In the genomic region with DNA sequence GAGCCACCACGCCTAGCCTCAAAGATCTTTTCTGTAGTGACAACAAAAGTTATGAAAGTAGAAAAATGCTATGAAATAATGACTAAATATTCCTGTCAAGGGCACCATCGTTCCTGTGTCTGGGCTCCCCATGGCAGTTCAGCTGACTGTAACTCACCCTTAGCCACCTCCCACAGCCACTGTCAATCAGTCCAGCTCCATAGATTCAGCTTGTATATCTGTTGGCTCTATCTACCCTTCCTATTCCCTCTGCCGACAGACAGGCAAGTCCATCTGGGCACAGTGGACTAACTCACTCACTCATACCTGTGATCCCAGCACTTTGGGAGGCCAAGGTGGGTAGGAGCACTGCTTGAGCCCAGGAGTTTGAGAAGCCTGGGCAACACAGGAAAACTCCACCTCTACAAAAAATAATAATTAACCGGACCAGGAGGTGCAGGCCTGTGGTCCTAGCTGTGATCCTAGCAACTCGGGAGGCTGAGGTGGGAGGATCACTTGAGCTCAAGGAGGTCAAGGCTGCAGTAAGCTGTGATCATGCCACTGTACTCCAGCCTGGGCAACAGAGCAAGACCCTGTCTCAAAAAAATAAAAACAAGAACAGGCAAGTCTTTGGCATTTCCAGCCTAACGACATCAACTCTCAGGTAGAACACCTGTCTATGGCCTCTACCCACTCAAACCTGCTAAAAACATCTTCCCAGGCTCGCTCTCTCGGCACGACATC, we compare ENCODE assay signal across 19 cellular contexts. TPM values are rescaled to one million over a fixed set of nuclear protein-coding genes. Genes with fewer than 3 reads are reported as not detected.
DNase-seq lines count a peak whose midpoint lies in the region; ATAC-seq, FAIRE-seq and TF ChIP-seq lines count a peak whose summit lies in the region.
"Had no signal": no experiment of that assay in that cellular context is flagged by ENCODE, and none has a peak within 500 bp of the region (broad histone marks: within the 10 kb centered on the region; RNA-seq: fewer than 3 reads in every experiment).

No MANE protein-coding gene starts in this region.

- H2BK120ac ChIP-seq in trophoblast cell (ENCODE audit: insufficient read depth, low read length, poor library complexity), result no peak overlapping the region

- H3K27ac ChIP-seq in HepG2 (ENCODE audit: extremely low read length, insufficient read depth, low read length) (no peak overlapping the region), right lobe of liver (no peak overlapping the region), trophoblast cell (ENCODE audit: low read depth, low read length) (no peak overlapping the region), upper lobe of right lung (no peak overlapping the region)
- H3K27ac ChIP-seq: PC-9, SJSA1 had no signal

- H3K27me3 Mint-ChIP-seq in glutamatergic neuron (ENCODE audit: unreplicated experiment) (peaks cover 6% of the 10 kb centered on the region), T-helper 17 cell (no peaks in the 10 kb centered on the region)

- no peak overlapping the region for H4K8ac ChIP-seq in trophoblast cell (ENCODE audit: low read depth, low read length)

- H3K18ac ChIP-seq in trophoblast cell (ENCODE audit: low read length), result no peak overlapping the region

- H3K4me1 ChIP-seq in HepG2 (ENCODE audit: insufficient read depth, low read length) (peaks cover 52% of the 10 kb centered on the region), right lobe of liver (peaks cover 0 to 11% (median 4%) of the 10 kb centered on the region in 4 donors), trophoblast cell (ENCODE audit: control insufficient read depth in 1 of 2, insufficient read depth in 2 of 2, low read length in 2 of 2) (peaks cover 0 to 6% of the 10 kb centered on the region in 2 experiments), upper lobe of right lung (peaks cover 29% of the 10 kb centered on the region)

- FAIRE-seq in HepG2 (lab: Jason Lieb, UNC), result no peak
- FAIRE-seq: GM18507, H54 had no signal

- no peak overlapping the region for H3K14ac ChIP-seq in trophoblast cell (ENCODE audit: low read length)

- intact Hi-C loops in HepG2 (cut with micrococcal nuclease; ENCODE audit: unreplicated experiment), result no loop called here
- intact Hi-C loops in right lobe of liver (cut with DNase I), result loop anchor here in 1 of 2 donors (10.0 kb wide), 1 partner anchor 54 kb away; no protein-coding TSS in a partner anchor
- intact Hi-C loops in upper lobe of right lung (cut with DNase I), result no loop called here

- H2AK5ac ChIP-seq in trophoblast cell (ENCODE audit: low read length), result no peak overlapping the region

- TF ChIP-seq RAD21 in HepG2 (CRISPR knock-in tag; IDR thresholded peaks at IDR 0.05), result no peak

- H2BK12ac ChIP-seq in trophoblast cell (ENCODE audit: low read length), result no peak overlapping the region

- peaks cover 45% of the 10 kb centered on the region for H3K4me1 Mint-ChIP-seq in glutamatergic neuron (ENCODE audit: low read depth, unreplicated experiment)
- H3K4me1 Mint-ChIP-seq in T-helper 17 cell, result peaks cover 45% of the 10 kb centered on the region

- POLR2A ChIA-PET in HepG2 (lab: Yijun Ruan, JAX), result no interaction called here

- H2BK5ac ChIP-seq in trophoblast cell (ENCODE audit: low read depth, low read length, poor library complexity), result no peak overlapping the region

- H3K4me3 ChIP-seq in HepG2 (replicated peaks in 1 of 3; ENCODE audit: insufficient read depth in 1 of 3, low read depth in 2 of 3, low read length in 3 of 3) (no peak overlapping the region), right lobe of liver (no peak overlapping the region), trophoblast cell (ENCODE audit: low read depth, low read length) (no peak overlapping the region), upper lobe of right lung (no peak overlapping the region)
- H3K4me3 ChIP-seq: MG63, PC-9, SJSA1 had no signal

- H3K9me3 ChIP-seq in HepG2 (ENCODE audit: low read length), result no peaks in the 10 kb centered on the region
- no peaks in the 10 kb centered on the region for H3K9me3 ChIP-seq in right lobe of liver
- peaks cover 3% of the 10 kb centered on the region for H3K9me3 ChIP-seq in trophoblast cell (ENCODE audit: insufficient read depth, low read depth, low read length)
- H3K9me3 ChIP-seq in upper lobe of right lung, result no peaks in the 10 kb centered on the region
- H3K9me3 ChIP-seq in T-helper 17 cell (ENCODE audit: control insufficient read depth, low read length, poor library complexity, severe bottlenecking), result no peaks in the 10 kb centered on the region
- H3K9me3 ChIP-seq: SJSA1 had no signal

- peak overlapping the region; percentile 3 for H3K4ac ChIP-seq in trophoblast cell (ENCODE audit: low read depth, low read length)

- TF ChIP-seq CTCF in HepG2 (CRISPR knock-in tag; IDR thresholded peaks at IDR 0.05) (no peak), right lobe of liver (IDR thresholded peaks at IDR 0.05) (no peak), glutamatergic neuron (IDR thresholded peaks at IDR 0.05; ENCODE audit: partially characterized antibody, unreplicated experiment) (no peak), upper lobe of right lung (IDR thresholded peaks at IDR 0.05) (no peak)

- H4K91ac ChIP-seq in trophoblast cell (ENCODE audit: low read depth, low read length), result no peak overlapping the region

- no peak overlapping the region for H3K9ac ChIP-seq in HepG2 (ENCODE audit: insufficient read depth, low read depth, low read length)
- no peak overlapping the region for H3K9ac ChIP-seq in trophoblast cell (ENCODE audit: low read length)

- peaks cover 15% of the 10 kb centered on the region for H3K9me3 Mint-ChIP-seq in glutamatergic neuron (ENCODE audit: unreplicated experiment)

- H3K4me3 Mint-ChIP-seq in glutamatergic neuron (ENCODE audit: unreplicated experiment), result peak overlapping the region; percentile 8
- no peak overlapping the region for H3K4me3 Mint-ChIP-seq in T-helper 17 cell

- in situ Hi-C loops in HepG2 (cut with HindIII; ENCODE audit: extremely low pct_ligation_motif_present, low pct_unique_long_range_greater_than_20kb), result no loop called here

- ATAC-seq in HepG2, result peak; percentile 51
- ATAC-seq in right lobe of liver, result no peak
- ATAC-seq in upper lobe of right lung, result no peak
- ATAC-seq in T-helper 17 cell, result no peak

- peak overlapping the region; percentile 45 for H3K27ac Mint-ChIP-seq in glutamatergic neuron (ENCODE audit: unreplicated experiment)
- H3K27ac Mint-ChIP-seq in T-helper 17 cell, result no peak overlapping the region

- no peak overlapping the region for H3K23ac ChIP-seq in trophoblast cell (ENCODE audit: low read length)

- TF ChIP-seq EP300 in HepG2 (IDR thresholded peaks at IDR 0.05; ENCODE audit: low read depth in 2 of 2, low read length in 2 of 2) (no peak), HepG2 (CRISPR knock-in tag; IDR thresholded peaks at IDR 0.05; ENCODE audit: borderline replicate concordance) (no peak)

- H3K36me3 ChIP-seq in HepG2 (replicated peaks in 1 of 2; ENCODE audit: control insufficient read depth in 1 of 2, insufficient read depth in 2 of 2, low read length in 2 of 2) (no peaks in the 10 kb centered on the region; a peak in 1 of 5 replicates), right lobe of liver (no peaks in the 10 kb centered on the region), trophoblast cell (ENCODE audit: control insufficient read depth in 1 of 2, insufficient read depth in 2 of 2, low read length in 2 of 2) (peaks cover 0 to 6% of the 10 kb centered on the region in 2 experiments), upper lobe of right lung (no peaks in the 10 kb centered on the region)

- peaks cover 8% of the 10 kb centered on the region for H3K36me3 Mint-ChIP-seq in glutamatergic neuron (ENCODE audit: unreplicated experiment)
- no peaks in the 10 kb centered on the region for H3K36me3 Mint-ChIP-seq in T-helper 17 cell (ENCODE audit: low read depth)

- H3K79me2 ChIP-seq in HepG2 (ENCODE audit: insufficient read depth, low read length) (peaks cover 93% of the 10 kb centered on the region), trophoblast cell (ENCODE audit: control insufficient read depth, insufficient read depth, low read length, poor library complexity) (peaks cover 21% of the 10 kb centered on the region)

- CTCF ChIA-PET in HepG2 (lab: Yijun Ruan, JAX; ENCODE audit: low intra/inter-chr PET ratio, low total read pairs), result no interaction called here

- BruUV-seq in HepG2 (replicated peaks; lab: Mats Ljungman, UMichigan), result no TSS peak

- H3K4me2 ChIP-seq in HepG2 (ENCODE audit: low read depth, low read length) (no peak overlapping the region), trophoblast cell (ENCODE audit: low read length) (no peak overlapping the region)
- H3K4me2 ChIP-seq: PC-9 had no signal

- peaks cover 27% of the 10 kb centered on the region for H4K20me1 ChIP-seq in HepG2 (ENCODE audit: insufficient read depth, low read length)

- no peak overlapping the region for H4K12ac ChIP-seq in trophoblast cell (ENCODE audit: low read depth, low read length)

- DNase-seq in HepG2 (ENCODE audit: low spot score) (no peak), right lobe of liver (no peak), glutamatergic neuron (no peak), trophoblast cell (no peak), upper lobe of right lung (peak; percentile 20), H4 (ENCODE audit: low spot score) (no peak), NCI-H2029 (lab: John Stamatoyannopoulos, UW) (no peak), T-helper 17 cell (no peak)
- DNase-seq: KBM-7; MG63; NCI-H2029 treated with DMSO at 0.1 percent for 48 hours; NCI-H446 treated with DMSO at 0.1 percent for 48 hours; NCI-H526; NK-92 treated with Interleukin-12 subunit alpha and Interleukin-12 subunit beta, amount 100 ng/mL, for 24 hours; PC-9; Right ventricle myocardium superior had no signal

- H2AFZ ChIP-seq in HepG2 (ENCODE audit: low read length) (no peak overlapping the region), trophoblast cell (ENCODE audit: insufficient read depth, low read length, poor library complexity) (no peak overlapping the region)
- H2AFZ ChIP-seq: PC-9 had no signal

- H3K79me1 ChIP-seq in trophoblast cell (ENCODE audit: low read length), result no peaks in the 10 kb centered on the region

- TF ChIP-seq POLR2A in HepG2 (IDR thresholded peaks at IDR 0.05; ENCODE audit: insufficient read depth in 1 of 2, low read depth in 2 of 2, low read length in 2 of 2) (no peak), right lobe of liver (IDR thresholded peaks at IDR 0.05) (no peak)

- WGBS in HepG2 (ENCODE audit: low lambda C conversion rate), result 87% methylated on average over 9 of the region's 9 CpGs
- WGBS in right lobe of liver (ENCODE audit: insufficient coverage, low coverage, low lambda C conversion rate, missing lambda C conversion rate), result 97% methylated on average over 9 of the region's 9 CpGs
- no CpG with 5 or more reads among the region's 9 CpGs for WGBS in trophoblast cell (ENCODE audit: extremely low coverage, insufficient coverage, insufficient read length)

- H3K27me3 ChIP-seq in HepG2 (ENCODE audit: control insufficient read depth in 1 of 2, insufficient read depth in 2 of 2, low read length in 2 of 2) (no peaks in the 10 kb centered on the region), right lobe of liver (no peaks in the 10 kb centered on the region), trophoblast cell (ENCODE audit: insufficient read depth, low read length) (no peaks in the 10 kb centered on the region), upper lobe of right lung (no peaks in the 10 kb centered on the region)
- H3K27me3 ChIP-seq: MG63, SJSA1 had no signal

RNA-seq across cellular contexts. Expression of a gene that starts 6.1 kb away (rescaled TPM):
- total RNA-seq in HepG2 (2016; rRNA removed; fragmentation: Illumina TruSeq; extraction: Trizol) (10.2 and 12.4 TPM in 2 replicates), right lobe of liver (10 to 100 TPM in 3 of 6 experiments, 1 to 10 TPM in 3; 5.2 to 16.1 (median 10.4) TPM), glutamatergic neuron (ENCODE audit: unreplicated experiment) (150 TPM), upper lobe of right lung (26.5 TPM), T-helper 17 cell (10 to 100 TPM; 32.6 to 39.3 TPM)
- 177 and 181 TPM in 2 replicates for total RNA-seq in HepG2 (2016; cell fraction: cytosol; rRNA removed; fragmentation: Illumina TruSeq; extraction: Trizol; ENCODE audit: low read depth)
- total RNA-seq in HepG2 (2016; cell fraction: insoluble cytoplasmic fraction; rRNA removed; fragmentation: Illumina TruSeq; extraction: Trizol), result 8.9 and 16.6 TPM in 2 replicates
- total RNA-seq in HepG2 (2016; cell fraction: membrane; rRNA removed; fragmentation: Illumina TruSeq; extraction: Trizol), result 41.6 and 42.6 TPM in 2 replicates
- 13.3 and 18.1 TPM in 2 replicates for total RNA-seq in HepG2 (2016; cell fraction: nucleus; rRNA removed; fragmentation: Illumina TruSeq; extraction: Trizol)
- 3.8 and 4.1 TPM in 2 replicates for polyA plus RNA-seq in HepG2 (2011; rRNA removed)
- 4.6 and 6.9 TPM in 2 replicates for polyA plus RNA-seq in HepG2 (2011; cell fraction: cytosol; rRNA removed)
- polyA plus RNA-seq in HepG2 (2011; cell fraction: nucleus; rRNA removed), result 5.7 and 6.6 TPM in 2 replicates
- 6.8 and 8.3 TPM in 2 replicates for polyA plus RNA-seq in HepG2 (2012)
- 0.67 and 0.97 TPM in 2 replicates for polyA plus RNA-seq in HepG2 (2016; cell fraction: cytosol; fragmentation: Illumina TruSeq; extraction: Trizol; ENCODE audit: low read depth)
- polyA plus RNA-seq in HepG2 (2016; cell fraction: insoluble cytoplasmic fraction; fragmentation: Illumina TruSeq; extraction: Trizol; ENCODE audit: low read depth), result 8.6 and 9.1 TPM in 2 replicates
- polyA plus RNA-seq in HepG2 (2016; cell fraction: membrane; fragmentation: Illumina TruSeq; extraction: Trizol; ENCODE audit: low read depth), result 2.4 and 2.5 TPM in 2 replicates
- polyA plus RNA-seq in HepG2 (2016; cell fraction: nucleus; fragmentation: Illumina TruSeq; extraction: Trizol; ENCODE audit: insufficient read depth, low read depth), result 13.6 and 16.2 TPM in 2 replicates
- polyA minus RNA-seq in HepG2 (2011; rRNA and poly(A)+ RNA removed; ENCODE audit: low replicate concordance), result 13.5 and 58.6 TPM in 2 replicates
- polyA minus RNA-seq in HepG2 (2011; cell fraction: cytosol; rRNA and poly(A)+ RNA removed), result 18.0 and 25.6 TPM in 2 replicates
- 10.9 and 12.2 TPM in 2 replicates for polyA minus RNA-seq in HepG2 (2011; cell fraction: nucleus; rRNA and poly(A)+ RNA removed)
- 19.7 and 20.9 TPM in 2 replicates for polyA plus RNA-seq in trophoblast cell (2013)
- total RNA-seq in H4 (2014; rRNA removed; shearing (Covaris generic)), result 11.0 and 13.5 TPM in 2 replicates

RNA-seq across cellular contexts. Expression of a gene that starts 60.0 kb away (rescaled TPM):
- total RNA-seq in HepG2 (2016; rRNA removed; fragmentation: Illumina TruSeq; extraction: Trizol) (28.7 and 32.2 TPM in 2 replicates), right lobe of liver (10 to 100 TPM; 15.2 to 27.0 (median 16.5) TPM), glutamatergic neuron (ENCODE audit: unreplicated experiment) (48.4 TPM), upper lobe of right lung (30.1 TPM), T-helper 17 cell (10 to 100 TPM; 23.2 to 23.7 TPM)
- 64.3 and 65.0 TPM in 2 replicates for total RNA-seq in HepG2 (2016; cell fraction: cytosol; rRNA removed; fragmentation: Illumina TruSeq; extraction: Trizol; ENCODE audit: low read depth)
- total RNA-seq in HepG2 (2016; cell fraction: insoluble cytoplasmic fraction; rRNA removed; fragmentation: Illumina TruSeq; extraction: Trizol), result 24.0 and 31.6 TPM in 2 replicates
- 72.1 and 78.0 TPM in 2 replicates for total RNA-seq in HepG2 (2016; cell fraction: membrane; rRNA removed; fragmentation: Illumina TruSeq; extraction: Trizol)
- total RNA-seq in HepG2 (2016; cell fraction: nucleus; rRNA removed; fragmentation: Illumina TruSeq; extraction: Trizol), result 18.2 and 19.5 TPM in 2 replicates
- polyA plus RNA-seq in HepG2 (2011; rRNA removed), result 30.2 and 34.1 TPM in 2 replicates
- polyA plus RNA-seq in HepG2 (2011; cell fraction: cytosol; rRNA removed), result 21.2 and 27.8 TPM in 2 replicates
- polyA plus RNA-seq in HepG2 (2011; cell fraction: nucleus; rRNA removed), result 62.0 and 64.4 TPM in 2 replicates
- 11.8 and 12.0 TPM in 2 replicates for polyA plus RNA-seq in HepG2 (2012)
- 61.3 and 64.0 TPM in 2 replicates for polyA plus RNA-seq in HepG2 (2016; cell fraction: cytosol; fragmentation: Illumina TruSeq; extraction: Trizol; ENCODE audit: low read depth)
- 30.7 and 32.1 TPM in 2 replicates for polyA plus RNA-seq in HepG2 (2016; cell fraction: insoluble cytoplasmic fraction; fragmentation: Illumina TruSeq; extraction: Trizol; ENCODE audit: low read depth)
- 65.3 TPM in 2 replicates for polyA plus RNA-seq in HepG2 (2016; cell fraction: membrane; fragmentation: Illumina TruSeq; extraction: Trizol; ENCODE audit: low read depth)
- polyA plus RNA-seq in HepG2 (2016; cell fraction: nucleus; fragmentation: Illumina TruSeq; extraction: Trizol; ENCODE audit: insufficient read depth, low read depth), result 36.3 and 39.7 TPM in 2 replicates
- 13.4 and 58.0 TPM in 2 replicates for polyA minus RNA-seq in HepG2 (2011; rRNA and poly(A)+ RNA removed; ENCODE audit: low replicate concordance)
- polyA minus RNA-seq in HepG2 (2011; cell fraction: cytosol; rRNA and poly(A)+ RNA removed), result 6.0 and 8.0 TPM in 2 replicates
- 11.2 and 18.6 TPM in 2 replicates for polyA minus RNA-seq in HepG2 (2011; cell fraction: nucleus; rRNA and poly(A)+ RNA removed)
- 40.1 and 42.3 TPM in 2 replicates for polyA plus RNA-seq in trophoblast cell (2013)
- 35.2 and 41.3 TPM in 2 replicates for total RNA-seq in H4 (2014; rRNA removed; shearing (Covaris generic))
